ENCODE assay signal across 30 cellular contexts in the genomic region with DNA sequence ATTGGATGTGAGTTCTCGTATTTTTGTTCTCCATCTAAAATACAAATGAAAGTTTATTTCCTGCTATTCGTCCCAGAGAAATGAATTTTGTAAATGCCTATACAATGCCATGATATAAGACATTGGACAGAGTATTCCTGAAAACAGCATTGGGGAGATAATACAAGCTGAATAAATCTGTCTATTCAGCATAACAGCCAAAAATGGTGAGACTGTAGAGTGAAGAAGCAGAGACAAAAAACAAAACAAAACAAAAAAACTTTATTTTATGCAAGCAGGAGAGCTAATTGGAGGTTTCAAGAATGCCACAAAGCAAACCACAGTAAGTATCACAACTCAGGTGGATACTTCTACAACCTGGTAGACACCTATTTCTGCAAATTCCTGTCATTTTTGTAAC.
"Had no signal": no experiment of that assay in that cellular context is flagged by ENCODE, and none has a peak within 500 bp of the region (broad histone marks: within the 10 kb centered on the region; RNA-seq: fewer than 3 reads in every experiment).

No MANE protein-coding gene starts in this region.

- H3K9me3 ChIP-seq: esophagus squamous epithelium, gastroesophageal sphincter, heart right ventricle had no signal

- ATAC-seq: activated CD4-positive, CD25-positive, alpha-beta regulatory T cell treated with anti-CD3 and anti-CD28 coated beads, Interleukin-2, amount 50 U/mL, for 24 hours; activated CD8-positive, alpha-beta T cell treated with anti-CD3 and anti-CD28 coated beads for 36 hours; activated T-cell treated with anti-CD3 and anti-CD28 coated beads, Interleukin-2, amount 50 U/mL, for 4 hours; activated T-helper 17 cell treated with anti-CD3 and anti-CD28 coated beads, Interleukin-2, amount 50 U/mL, for 72 hours; gastroesophageal sphincter; heart right ventricle; T-helper 17 cell had no signal

- H3K27ac ChIP-seq: brain microvascular endothelial cell, epithelial cell of prostate, esophagus squamous epithelium, gastroesophageal sphincter, heart right ventricle had no signal

- H3K4me3 ChIP-seq: esophagus squamous epithelium, gastroesophageal sphincter, heart right ventricle had no signal

- FAIRE-seq: astrocyte, bronchial epithelial cell, endometrium, endothelial cell of umbilical vein had no signal

- DNase-seq: activated B cell treated with CpG ODN at 0.5 μM for 24 hours; activated CD4-positive, alpha-beta T cell treated with anti-CD3 and anti-CD28 coated beads for 48 hours; activated CD4-positive, alpha-beta T cell treated with anti-CD3 and anti-CD28 coated beads, Interleukin-2, amount 50 U/mL, for 1 hour; activated CD4-positive, alpha-beta T cell treated with anti-CD3 and anti-CD28 coated beads, Interleukin-2, amount 50 U/mL, for 48 hours; activated CD8-positive, alpha-beta memory T cell treated with anti-CD3 and anti-CD28 coated beads for 24 hours; activated CD8-positive, alpha-beta T cell treated with anti-CD3 and anti-CD28 coated beads for 36 hours; activated effector memory CD4-positive, alpha-beta T cell treated with Interleukin-2 at 50 U/mL for 16 hours; activated gamma-delta T cell treated with Interleukin-2 at 50 U/mL for 16 hours; activated naive CD4-positive, alpha-beta T cell treated with anti-CD3 and anti-CD28 coated beads, Interleukin-2, amount 50 U/mL, for 16 hours; activated naive CD4-positive, alpha-beta T cell treated with Interleukin-2 at 50 U/mL for 16 hours; activated T-cell treated with anti-CD3 and anti-CD28 coated beads, Interleukin-2, amount 50 U/mL, for 4 hours; amniotic stem cell; anterior cingulate cortex; brain microvascular endothelial cell; cortex of kidney; effector CD8-positive, alpha-beta T cell; esophagus squamous epithelium; foreskin melanocyte; heart right ventricle; T-helper 17 cell; T1000; WERI-Rb-1 had no signal

- H3K36me3 ChIP-seq: brain microvascular endothelial cell, esophagus squamous epithelium, gastroesophageal sphincter, heart right ventricle, WERI-Rb-1 had no signal

- H3K27me3 ChIP-seq: brain microvascular endothelial cell, esophagus squamous epithelium, gastroesophageal sphincter, heart right ventricle had no signal
